ENCODE assay signal across 8 cellular contexts in genomic region chr2:111512337-111512736, GRCh38.
DNase-seq lines count a peak whose midpoint lies in the region; ATAC-seq and TF ChIP-seq lines count a peak whose summit lies in the region.
"Not testable (repeated sequence)": the region's sequence is repeated elsewhere in the genome, so short reads cannot be mapped to it uniquely, and the experiment has no call there.

No MANE protein-coding gene starts in this region.

- not testable (repeated sequence) for H3K4me1 ChIP-seq in IMR-90 (ENCODE audit: control insufficient read depth, insufficient read depth, low read length); heart right ventricle; hepatocyte (ENCODE audit: insufficient read depth); neuronal stem cell (ENCODE audit: control insufficient read depth in 2 of 2, insufficient read depth in 1 of 2, low read depth in 1 of 2, low read length in 2 of 2); aorta (ENCODE audit: control insufficient read depth in 1 of 2, insufficient read depth in 2 of 2, low read length in 2 of 2)

- not testable (repeated sequence) for H3K27me3 ChIP-seq in IMR-90 (ENCODE audit: control insufficient read depth, insufficient read depth, low read length); heart right ventricle; hepatocyte; neuronal stem cell (ENCODE audit: control insufficient read depth in 3 of 3, insufficient read depth in 3 of 3, low read depth in 1 of 3, low read length in 3 of 3); aorta (ENCODE audit: control insufficient read depth in 1 of 2, insufficient read depth in 2 of 2, low read length in 1 of 2)

- BruUV-seq in IMR-90 (replicated peaks; lab: Mats Ljungman, UMichigan) = not testable (repeated sequence)

- ATAC-seq in IMR-90 (ENCODE audit: low read depth) (peak; percentile 56), SK-N-SH treated with all-trans-retinoic acid at 6 μM for 48 hours (peak; percentile 77), Right ventricle myocardium inferior (peak; percentile 54), heart right ventricle (peak in 7 of 8 donors; percentile 42 to 79 (median 69)), sciatic nerve (peak; percentile 59), aorta (ENCODE audit: low FRiP score) (peak; percentile 33)

- TF ChIP-seq RAD21 in IMR-90 (IDR thresholded peaks at IDR 0.05; ENCODE audit: low read length) = not testable (repeated sequence)

- not testable (repeated sequence) for H4K91ac ChIP-seq in IMR-90 (ENCODE audit: insufficient read depth, low read depth, low read length); neuronal stem cell (ENCODE audit: low read depth, low read length, poor library complexity)

- not testable (repeated sequence) for H3K4ac ChIP-seq in IMR-90 (ENCODE audit: low read depth, low read length); neuronal stem cell (ENCODE audit: low read length)

- TF ChIP-seq CTCF in IMR-90 (conservative IDR thresholded peaks at IDR 0.05; ENCODE audit: low read depth, low read length); heart right ventricle (IDR thresholded peaks at IDR 0.05); hepatocyte (IDR thresholded peaks at IDR 0.05; ENCODE audit: poor library complexity): not testable (repeated sequence)

- not testable (repeated sequence) for H3K79me1 ChIP-seq in IMR-90 (ENCODE audit: low read depth in 1 of 2, low read length in 2 of 2); neuronal stem cell (ENCODE audit: low read depth, low read length)

- H3K36me3 ChIP-seq in IMR-90 (ENCODE audit: control insufficient read depth, insufficient read depth, low read length); heart right ventricle; hepatocyte (replicated peaks; ENCODE audit: insufficient read depth, low read depth); neuronal stem cell (replicated peaks in 1 of 2; ENCODE audit: control insufficient read depth in 2 of 2, insufficient read depth in 2 of 2, low read length in 2 of 2); aorta (ENCODE audit: control insufficient read depth in 1 of 2, insufficient read depth in 2 of 2, low read length in 1 of 2): not testable (repeated sequence)

- CTCF ChIA-PET in IMR-90 (lab: Yijun Ruan, JAX) = not testable (repeated sequence)

- TF ChIP-seq POLR2A in IMR-90 (IDR thresholded peaks at IDR 0.05; ENCODE audit: low read depth, low read length) = not testable (repeated sequence)

- not testable (repeated sequence) for H3K56ac ChIP-seq in IMR-90 (ENCODE audit: extremely low read depth, insufficient read depth, low read length)

- not testable (repeated sequence) for H3K14ac ChIP-seq in IMR-90 (replicated peaks; ENCODE audit: low read depth, low read length); neuronal stem cell (ENCODE audit: low read length)

- H4K8ac ChIP-seq in IMR-90 (ENCODE audit: low read depth in 2 of 2, low read length in 2 of 2); neuronal stem cell (ENCODE audit: low read depth, low read length): not testable (repeated sequence)

- not testable (repeated sequence) for H3K4me3 ChIP-seq in IMR-90 (ENCODE audit: insufficient read depth, low read depth, low read length); heart right ventricle; hepatocyte; neuronal stem cell (ENCODE audit: low read length in 2 of 2); aorta (ENCODE audit: low read length in 2 of 2)

- peak overlapping the region; percentile 44; the same call in 1 of the 2 replicates for H3K18ac ChIP-seq in IMR-90 (ENCODE audit: low read depth, low read length)
- H3K18ac ChIP-seq in neuronal stem cell (ENCODE audit: low read length) = not testable (repeated sequence)

- H2BK12ac ChIP-seq in neuronal stem cell (ENCODE audit: low read length) = not testable (repeated sequence)

- DNase-seq in IMR-90; Right ventricle myocardium inferior (ENCODE audit: missing footprints); heart right ventricle; hepatocyte (ENCODE audit: low spot score); neuronal stem cell (ENCODE audit: low spot score); sciatic nerve (ENCODE audit: low spot score); aorta: not testable (repeated sequence)

- H2BK15ac ChIP-seq in IMR-90 (ENCODE audit: low read depth, low read length); neuronal stem cell (ENCODE audit: low read length): not testable (repeated sequence)

- H3K23ac ChIP-seq in IMR-90 (ENCODE audit: low read depth, low read length); neuronal stem cell (ENCODE audit: low read depth, low read length, poor library complexity): not testable (repeated sequence)

- POLR2A ChIA-PET in IMR-90 (lab: Charles Lee; ENCODE audit: unreplicated experiment) = not testable (repeated sequence)

- H3K9me1 ChIP-seq in IMR-90 (ENCODE audit: insufficient read depth, low read length) = not testable (repeated sequence)

- dilution Hi-C loops in IMR-90 (cut with HindIII; ENCODE audit: low sequenced_read_pairs, unreplicated experiment) = not testable (repeated sequence)

- not testable (repeated sequence) for H2BK20ac ChIP-seq in IMR-90 (ENCODE audit: low read depth, low read length)

- peak overlapping the region; percentile 48; the same call in 1 of the 2 replicates for H4K5ac ChIP-seq in IMR-90 (ENCODE audit: low read depth, low read length)

- H3K9me3 ChIP-seq in IMR-90 (ENCODE audit: control insufficient read depth, insufficient read depth, low read length); heart right ventricle; hepatocyte (ENCODE audit: low read depth); neuronal stem cell (replicated peaks in 1 of 2; ENCODE audit: control insufficient read depth in 2 of 2, insufficient read depth in 1 of 2, low read depth in 1 of 2, low read length in 2 of 2); aorta (ENCODE audit: control insufficient read depth, low read length): not testable (repeated sequence)

- intact Hi-C loops in IMR-90 (cut with micrococcal nuclease); Right ventricle myocardium inferior (cut with DNase I); heart right ventricle (cut with DNase I); sciatic nerve (cut with DNase I); aorta (cut with DNase I): not testable (repeated sequence)

- not testable (repeated sequence) for H2BK5ac ChIP-seq in IMR-90 (ENCODE audit: low read depth, low read length, poor library complexity, severe bottlenecking); neuronal stem cell (ENCODE audit: low read length)

- in situ Hi-C loops in IMR-90 (cut with MboI; ENCODE audit: low sequenced_read_pairs) = not testable (repeated sequence)

- not testable (repeated sequence) for H2AFZ ChIP-seq in IMR-90 (replicated peaks; ENCODE audit: low read length, poor library complexity); hepatocyte
- H2AFZ ChIP-seq in neuronal stem cell (ENCODE audit: low read length) = peak overlapping the region; percentile 56

- H3K9ac ChIP-seq in IMR-90 (ENCODE audit: low read depth, low read length); neuronal stem cell (ENCODE audit: low read depth, low read length, poor library complexity): not testable (repeated sequence)

- not testable (repeated sequence) for H2AK9ac ChIP-seq in IMR-90 (replicated peaks; ENCODE audit: low read depth, low read length, poor library complexity)

- H2AK5ac ChIP-seq in IMR-90 (ENCODE audit: low read depth, low read length); neuronal stem cell (ENCODE audit: low read depth, low read length): not testable (repeated sequence)

- no CpG with 5 or more reads among the region's 2 CpGs for WGBS in IMR-90 (ENCODE audit: extremely low coverage in 2 of 2, insufficient read length in 1 of 2), 2 experiments
- 0 to 17% methylated on average over 1 of the region's 2 CpGs for WGBS in heart right ventricle, 2 donors
- 67% methylated on average over 2 of the region's 2 CpGs for WGBS in hepatocyte (ENCODE audit: low lambda C conversion rate, missing lambda C conversion rate)
- no CpG with 5 or more reads among the region's 2 CpGs for whole genome bisulfite sequencing in neuronal stem cell (ENCODE audit: extremely low coverage in 2 of 2, insufficient read length in 2 of 2, insufficient replicate concordance in 1 of 2), 2 donors
- WGBS in aorta, 2 donors = 0 to 8% methylated on average over 1 of the region's 2 CpGs

- H3K4me2 ChIP-seq in IMR-90 (ENCODE audit: low read depth, low read length); hepatocyte; neuronal stem cell (ENCODE audit: insufficient read depth, low read length, poor library complexity, severe bottlenecking): not testable (repeated sequence)

- H3K27ac ChIP-seq in IMR-90 (ENCODE audit: insufficient read depth, low read length) = peak overlapping the region; percentile 9; the same call in 1 of the 2 replicates
- not testable (repeated sequence) for H3K27ac ChIP-seq in heart right ventricle; neuronal stem cell (replicated peaks; ENCODE audit: low read length); aorta (ENCODE audit: low read depth in 1 of 2, low read length in 2 of 2)
- peak overlapping the region; percentile 46 for H3K27ac ChIP-seq in hepatocyte

- not testable (repeated sequence) for H2BK120ac ChIP-seq in IMR-90 (ENCODE audit: low read depth, low read length); neuronal stem cell (ENCODE audit: low read depth, low read length)

- H4K20me1 ChIP-seq in IMR-90 (ENCODE audit: insufficient read depth, low read length); hepatocyte (ENCODE audit: insufficient read depth, poor library complexity, severe bottlenecking): not testable (repeated sequence)

- not testable (repeated sequence) for H3K79me2 ChIP-seq in hepatocyte

- H3K9me2 ChIP-seq in hepatocyte (replicated peaks; ENCODE audit: insufficient read depth) = not testable (repeated sequence)
